ENCODE assay signal across 2 cellular contexts in the genomic region with DNA sequence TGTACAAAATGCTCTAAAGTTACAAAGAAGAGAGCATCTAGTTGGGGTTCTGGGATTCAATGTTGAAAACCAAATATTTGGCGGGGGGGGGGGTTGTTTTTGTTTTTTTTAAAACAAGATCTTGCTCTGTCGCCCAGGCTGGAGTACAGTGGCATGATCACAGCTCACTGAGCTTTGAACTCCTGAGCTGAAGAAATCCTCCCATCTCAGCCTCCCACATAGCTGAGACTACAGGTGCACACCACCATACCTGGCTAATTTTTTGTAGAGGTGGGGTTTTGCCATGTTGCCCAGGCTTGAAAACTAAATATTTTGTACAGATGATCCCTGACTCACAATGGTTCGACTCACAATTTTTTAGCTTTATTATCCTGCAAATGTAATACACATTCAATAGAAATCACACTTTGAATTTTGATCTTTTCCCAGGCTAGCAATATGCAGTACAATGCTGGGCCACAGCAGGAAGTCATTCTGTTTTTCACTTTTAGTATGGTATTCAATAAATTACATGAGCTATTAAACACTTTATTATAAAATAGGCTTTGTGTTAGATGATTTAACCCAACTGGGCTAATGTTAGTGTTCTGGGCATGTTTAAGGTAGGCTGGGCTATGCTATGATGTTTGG.
TF ChIP-seq lines count a peak whose summit lies in the region.

No MANE protein-coding gene starts in this region.

TF ChIP-seq in HepG2, 621 proteins besides CTCF, POLR2A, EP300 and RAD21:
- TF ChIP-seq NR2F2 (IDR thresholded peaks at IDR 0.05; ENCODE audit: borderline replicate concordance, low read depth) (no peak), HDAC6 (IDR thresholded peaks at IDR 0.05; ENCODE audit: low read depth, low read length) (no peak), ZNF460 (CRISPR knock-in tag; IDR thresholded peaks at IDR 0.05; ENCODE audit: borderline replicate concordance) (peak; percentile 82; the same call in 1 of the 2 replicates), HNF4A (CRISPR knock-in tag; IDR thresholded peaks at IDR 0.05) (0 out of 2 replicates have a peak, but pooled peaks have one; percentile 4), ZMYM2 (CRISPR knock-in tag; IDR thresholded peaks at IDR 0.05) (0 out of 2 replicates have a peak, but pooled peaks have one; percentile 33), ZMYM3 (CRISPR knock-in tag; IDR thresholded peaks at IDR 0.05) (0 out of 2 replicates have a peak, but pooled peaks have one; percentile 15), HCFC1 (IDR thresholded peaks at IDR 0.05; ENCODE audit: low read depth, low read length) (no peak), PHB2 (IDR thresholded peaks at IDR 0.05; ENCODE audit: partially characterized antibody) (no peak)
TF ChIP-seq in HepG2: peak in this region for 4.

TF ChIP-seq in GM12878, 131 proteins besides CTCF, POLR2A, EP300 and RAD21:
- TF ChIP-seq HSF1 (IDR thresholded peaks at IDR 0.05; ENCODE audit: low read depth, low read length) (no peak), SRF (IDR thresholded peaks at IDR 0.05; ENCODE audit: low read depth in 2 of 2, low read length in 2 of 2) (no peak), NR2C2 (IDR thresholded peaks at IDR 0.05; ENCODE audit: borderline replicate concordance, control insufficient read depth, insufficient read length, low read depth) (no peak), ZSCAN29 (IDR thresholded peaks at IDR 0.05) (no peak), CHD2 (IDR thresholded peaks at IDR 0.05; ENCODE audit: borderline replicate concordance, low read depth, low read length) (no peak), SIX5 (IDR thresholded peaks at IDR 0.05; ENCODE audit: low read depth, low read length, severe bottlenecking) (no peak), HDGF (IDR thresholded peaks at IDR 0.05) (no peak), ESRRA (IDR thresholded peaks at IDR 0.05; ENCODE audit: low read length) (no peak), MEF2A (IDR thresholded peaks at IDR 0.05; ENCODE audit: insufficient read depth, low read depth, low read length) (no peak), IRF5 (IDR thresholded peaks at IDR 0.05; ENCODE audit: borderline replicate concordance) (no peak), CBX5 (IDR thresholded peaks at IDR 0.05; ENCODE audit: low read depth) (no peak), HDAC2 (IDR thresholded peaks at IDR 0.05) (no peak), PRDM15 (CRISPR knock-in tag; IDR thresholded peaks at IDR 0.05) (no peak), IRF4 (IDR thresholded peaks at IDR 0.05; ENCODE audit: low read depth, low read length) (no peak)
